ENCODE assay signal across 17 cellular contexts in the genomic region with DNA sequence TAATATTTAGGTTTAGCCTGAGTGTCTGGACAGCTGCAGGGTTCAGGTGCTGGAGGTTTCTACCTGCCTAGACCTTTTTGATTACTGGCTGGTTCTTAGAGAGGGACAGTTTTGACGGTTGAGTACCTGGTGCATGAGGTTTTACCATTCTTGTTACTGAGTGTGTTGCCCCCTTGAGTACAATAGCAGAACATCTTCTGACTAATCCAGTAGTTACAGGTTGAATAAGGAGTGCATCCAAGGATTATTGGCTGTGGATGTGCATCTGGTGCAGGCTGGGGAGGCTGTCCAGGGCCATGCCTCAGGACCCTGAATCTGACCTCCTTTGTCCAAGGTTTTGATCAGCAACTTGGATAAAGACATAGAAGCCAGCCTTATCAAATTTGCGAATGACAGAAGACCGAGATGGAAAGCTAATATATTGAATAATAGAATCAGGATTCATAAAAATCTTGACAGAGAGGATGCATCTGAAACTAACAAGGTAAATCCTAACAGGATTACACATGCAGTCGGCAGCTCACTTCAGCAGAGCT. TPM values are rescaled to one million over a fixed set of nuclear protein-coding genes. Genes with fewer than 3 reads are reported as not detected.
A peak's percentile ranks its signal among the peaks of the same experiment; 100 is the strongest.
DNase-seq lines count a peak whose midpoint lies in the region; ATAC-seq and TF ChIP-seq lines count a peak whose summit lies in the region.
"Had no signal": no experiment of that assay in that cellular context is flagged by ENCODE, and none has a peak within 500 bp of the region (broad histone marks: within the 10 kb centered on the region; RNA-seq: fewer than 3 reads in every experiment).

No MANE protein-coding gene starts in this region.

- H3K36me3 Mint-ChIP-seq in GM23338 (ENCODE audit: low read depth): peaks cover 7% of the 10 kb centered on the region; the same call in 2 of the 3 replicates
- H3K36me3 Mint-ChIP-seq in CD8-positive, alpha-beta memory T cell: peaks cover 0 to 2% (median 0%) of the 10 kb centered on the region in 3 donors
- no peaks in the 10 kb centered on the region for H3K36me3 Mint-ChIP-seq in naive thymus-derived CD8-positive, alpha-beta T cell

- H3K27ac Mint-ChIP-seq in GM23338: no peak overlapping the region
- no peak overlapping the region for H3K27ac Mint-ChIP-seq in CD8-positive, alpha-beta memory T cell
- no peak overlapping the region for H3K27ac Mint-ChIP-seq in naive thymus-derived CD8-positive, alpha-beta T cell

- H2AFZ ChIP-seq in GM23338: no peak overlapping the region

- ATAC-seq in GM23338 (peak; percentile 67; the same call in 2 of the 3 replicates), HG02623 (IDR thresholded peaks at IDR 0.05; ENCODE audit: unreplicated experiment) (no peak)
- ATAC-seq in naive thymus-derived CD8-positive, alpha-beta T cell: no peak
- ATAC-seq: left colon had no signal

- no peaks in the 10 kb centered on the region for H3K4me1 Mint-ChIP-seq in GM23338
- H3K4me1 Mint-ChIP-seq in CD8-positive, alpha-beta memory T cell: no peaks in the 10 kb centered on the region
- no peaks in the 10 kb centered on the region for H3K4me1 Mint-ChIP-seq in naive thymus-derived CD8-positive, alpha-beta T cell

- H4K20me1 ChIP-seq in GM23338 (replicated peaks; ENCODE audit: insufficient read depth): no peaks in the 10 kb centered on the region
- H4K20me1 ChIP-seq: BLaER1 treated with 17β-estradiol and CSF1 and Interleukin-3, amounts not matched to agents 10 nM and 100 nM had no signal

- H3K27me3 ChIP-seq in GM23338 (ENCODE audit: insufficient read depth): no peaks in the 10 kb centered on the region
- no peaks in the 10 kb centered on the region for H3K27me3 ChIP-seq in WERI-Rb-1 (ENCODE audit: insufficient read depth, low read depth, severe bottlenecking)
- no peaks in the 10 kb centered on the region for H3K27me3 ChIP-seq in CD8-positive, alpha-beta memory T cell (ENCODE audit: insufficient read depth, low read length, poor library complexity, severe bottlenecking)
- H3K27me3 ChIP-seq: ascending aorta; BLaER1 treated with 17β-estradiol and CSF1 and Interleukin-3, amounts not matched to agents 10 nM and 100 nM; upper lobe of left lung had no signal

- H3K4me3 Mint-ChIP-seq in GM23338: no peak overlapping the region
- no peak overlapping the region for H3K4me3 Mint-ChIP-seq in CD8-positive, alpha-beta memory T cell
- H3K4me3 Mint-ChIP-seq in naive thymus-derived CD8-positive, alpha-beta T cell: no peak overlapping the region

- POLR2A ChIA-PET in CD8-positive, alpha-beta memory T cell (lab: Charles Lee): no interaction called here
- POLR2A ChIA-PET in naive thymus-derived CD8-positive, alpha-beta T cell (lab: Charles Lee): no interaction called here

- no peaks in the 10 kb centered on the region for H3K79me2 ChIP-seq in GM23338 (replicated peaks; ENCODE audit: insufficient read depth)

- H3K27ac ChIP-seq in GM23338 (ENCODE audit: low read depth): no peak overlapping the region
- peak overlapping the region; percentile 80 for H3K27ac ChIP-seq in WERI-Rb-1
- H3K27ac ChIP-seq in CD8-positive, alpha-beta memory T cell (ENCODE audit: low read depth, low read length): no peak overlapping the region
- H3K27ac ChIP-seq: ascending aorta; BLaER1 treated with 17β-estradiol and CSF1 and Interleukin-3, amounts not matched to agents 10 nM and 100 nM; upper lobe of left lung had no signal

- H3K4me1 ChIP-seq in GM23338 (ENCODE audit: insufficient read depth): no peaks in the 10 kb centered on the region
- H3K4me1 ChIP-seq in CD8-positive, alpha-beta memory T cell (ENCODE audit: insufficient read depth, low read length): no peaks in the 10 kb centered on the region
- H3K4me1 ChIP-seq: ascending aorta; BLaER1 treated with 17β-estradiol and CSF1 and Interleukin-3, amounts not matched to agents 10 nM and 100 nM; upper lobe of left lung had no signal

- no peaks in the 10 kb centered on the region for H3F3A ChIP-seq in GM23338 (replicated peaks; ENCODE audit: low read depth)

- CTCF ChIA-PET in CD8-positive, alpha-beta memory T cell (lab: Charles Lee): no interaction called here

- no peak overlapping the region for H3K4me2 ChIP-seq in GM23338
- H3K4me2 ChIP-seq: BLaER1 treated with 17β-estradiol and CSF1 and Interleukin-3, amounts not matched to agents 10 nM and 100 nM had no signal

- TF ChIP-seq CTCF in AG09309 (IDR thresholded peaks at IDR 0.05; ENCODE audit: control insufficient read depth, insufficient read depth, low read depth, low read length, missing control alignments) (peak; percentile 41), GM23338 (conservative IDR thresholded peaks at IDR 0.05; ENCODE audit: low read depth in 2 of 2) (peak; percentile 31 to 55), WERI-Rb-1 (IDR thresholded peaks at IDR 0.05; ENCODE audit: low read depth, low read length) (peak; percentile 68)

- H3K9me2 ChIP-seq in GM23338 (ENCODE audit: insufficient read depth): no peaks in the 10 kb centered on the region

- DNase-seq in AG09309 (ENCODE audit: low read depth) (no peak), GM23338 (ENCODE audit: low spot score) (peak; percentile 30), WERI-Rb-1 (peak; percentile 70), iPS-NIHi11 (ENCODE audit: low spot score) (peak; percentile 51), C1 segment of cervical spinal cord (lab: John Stamatoyannopoulos, UW) (no peak)
- no peak for DNase-seq in CD8-positive, alpha-beta memory T cell
- no peak for DNase-seq in naive thymus-derived CD8-positive, alpha-beta T cell
- DNase-seq: activated CD8-positive, alpha-beta memory T cell treated with anti-CD3 and anti-CD28 coated beads for 24 hours; activated effector memory CD4-positive, alpha-beta T cell treated with anti-CD3 and anti-CD28 coated beads, Interleukin-2, amount 50 U/mL, for 16 hours; effector CD8-positive, alpha-beta T cell; glutamatergic neuron; left colon; NCI-H345; upper lobe of left lung had no signal

- H3K36me3 ChIP-seq in GM23338 (ENCODE audit: insufficient read depth) (no peaks in the 10 kb centered on the region), WERI-Rb-1 (no peaks in the 10 kb centered on the region)
- H3K36me3 ChIP-seq in CD8-positive, alpha-beta memory T cell (ENCODE audit: insufficient read depth, low read length): no peaks in the 10 kb centered on the region
- H3K36me3 ChIP-seq: ascending aorta; BLaER1 treated with 17β-estradiol and CSF1 and Interleukin-3, amounts not matched to agents 10 nM and 100 nM; upper lobe of left lung had no signal

- H3K27me3 Mint-ChIP-seq in GM23338 (ENCODE audit: insufficient read depth, low read depth, poor library complexity): peaks cover 5% of the 10 kb centered on the region
- peaks cover 2 to 7% of the 10 kb centered on the region in 2 donors for H3K27me3 Mint-ChIP-seq in CD8-positive, alpha-beta memory T cell
- peaks cover 2 to 19% (median 6%) of the 10 kb centered on the region in 5 donors for H3K27me3 Mint-ChIP-seq in naive thymus-derived CD8-positive, alpha-beta T cell

- H3K9me3 Mint-ChIP-seq in GM23338: peaks cover 15% of the 10 kb centered on the region
- H3K9me3 Mint-ChIP-seq in CD8-positive, alpha-beta memory T cell: peaks cover 0 to 8% (median 6%) of the 10 kb centered on the region in 5 donors
- peaks cover 0 to 14% (median 4%) of the 10 kb centered on the region in 9 donors for H3K9me3 Mint-ChIP-seq in naive thymus-derived CD8-positive, alpha-beta T cell

- H3K4me3 ChIP-seq in AG09309 (ENCODE audit: control insufficient read depth, low read depth, low read length): no peak overlapping the region
- H3K4me3 ChIP-seq in GM23338: no peak overlapping the region
- no peak overlapping the region for H3K4me3 ChIP-seq in WERI-Rb-1 (ENCODE audit: low read depth, low read length)
- H3K4me3 ChIP-seq in CD8-positive, alpha-beta memory T cell (ENCODE audit: low read length): no peak overlapping the region
- H3K4me3 ChIP-seq: ascending aorta; BLaER1 treated with 17β-estradiol and CSF1 and Interleukin-3, amounts not matched to agents 10 nM and 100 nM; upper lobe of left lung had no signal

- H3K9me3 ChIP-seq in WERI-Rb-1 (ENCODE audit: severe bottlenecking): no peaks in the 10 kb centered on the region
- H3K9me3 ChIP-seq in CD8-positive, alpha-beta memory T cell (ENCODE audit: low read length): no peaks in the 10 kb centered on the region
- H3K9me3 ChIP-seq: ascending aorta had no signal

TF ChIP-seq in GM23338, 12 proteins besides CTCF, POLR2A, EP300 and RAD21 (continues in another document):
- TF ChIP-seq CREB1 (CRISPR knock-in tag; IDR thresholded peaks at IDR 0.05; ENCODE audit: low read depth): no peak
- no peak for TF ChIP-seq ZNF114 (CRISPR knock-in tag; IDR thresholded peaks at IDR 0.05)
- TF ChIP-seq NANOG (IDR thresholded peaks at IDR 0.05; ENCODE audit: borderline replicate concordance): no peak
- TF ChIP-seq EZH2phosphoT487 (IDR thresholded peaks at IDR 0.05; ENCODE audit: unreplicated experiment): no peak
- TF ChIP-seq, protein P1, sequence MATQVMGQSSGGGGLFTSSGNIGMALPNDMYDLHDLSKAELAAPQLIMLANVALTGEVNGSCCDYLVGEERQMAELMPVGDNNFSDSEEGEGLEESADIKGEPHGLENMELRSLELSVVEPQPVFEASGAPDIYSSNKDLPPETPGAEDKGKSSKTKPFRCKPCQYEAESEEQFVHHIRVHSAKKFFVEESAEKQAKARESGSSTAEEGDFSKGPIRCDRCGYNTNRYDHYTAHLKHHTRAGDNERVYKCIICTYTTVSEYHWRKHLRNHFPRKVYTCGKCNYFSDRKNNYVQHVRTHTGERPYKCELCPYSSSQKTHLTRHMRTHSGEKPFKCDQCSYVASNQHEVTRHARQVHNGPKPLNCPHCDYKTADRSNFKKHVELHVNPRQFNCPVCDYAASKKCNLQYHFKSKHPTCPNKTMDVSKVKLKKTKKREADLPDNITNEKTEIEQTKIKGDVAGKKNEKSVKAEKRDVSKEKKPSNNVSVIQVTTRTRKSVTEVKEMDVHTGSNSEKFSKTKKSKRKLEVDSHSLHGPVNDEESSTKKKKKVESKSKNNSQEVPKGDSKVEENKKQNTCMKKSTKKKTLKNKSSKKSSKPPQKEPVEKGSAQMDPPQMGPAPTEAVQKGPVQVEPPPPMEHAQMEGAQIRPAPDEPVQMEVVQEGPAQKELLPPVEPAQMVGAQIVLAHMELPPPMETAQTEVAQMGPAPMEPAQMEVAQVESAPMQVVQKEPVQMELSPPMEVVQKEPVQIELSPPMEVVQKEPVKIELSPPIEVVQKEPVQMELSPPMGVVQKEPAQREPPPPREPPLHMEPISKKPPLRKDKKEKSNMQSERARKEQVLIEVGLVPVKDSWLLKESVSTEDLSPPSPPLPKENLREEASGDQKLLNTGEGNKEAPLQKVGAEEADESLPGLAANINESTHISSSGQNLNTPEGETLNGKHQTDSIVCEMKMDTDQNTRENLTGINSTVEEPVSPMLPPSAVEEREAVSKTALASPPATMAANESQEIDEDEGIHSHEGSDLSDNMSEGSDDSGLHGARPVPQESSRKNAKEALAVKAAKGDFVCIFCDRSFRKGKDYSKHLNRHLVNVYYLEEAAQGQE (IDR thresholded peaks at IDR 0.05; ENCODE audit: unreplicated experiment): no peak
- no peak for TF ChIP-seq EZH2 (IDR thresholded peaks at IDR 0.05; ENCODE audit: low read depth, unreplicated experiment)

RNA-seq across cellular contexts. Expression of gene PLPP4, which starts 23.1 kb away (rescaled TPM):
- 0.31 TPM in 1 of 2 replicates, not detected in the other for total RNA-seq in GM23338 (2014; rRNA removed; shearing (Covaris generic))
- polyA plus RNA-seq in GM23338 (2016; fragmentation: Nextera tagmentation; extraction: Ambion mirVana): 0.24 and 0.42 TPM in 2 replicates
- total RNA-seq in CD8-positive, alpha-beta memory T cell: not detected
- not detected for polyA plus RNA-seq in CD8-positive, alpha-beta memory T cell
- not detected for total RNA-seq in naive thymus-derived CD8-positive, alpha-beta T cell
- not detected for polyA plus RNA-seq in naive thymus-derived CD8-positive, alpha-beta T cell
- total RNA-seq: ascending aorta had no signal

Comparison
In these comparisons a context has a peak if more than half of its experiments do, and no peak if none do; other contexts are left out.
1. DNase-seq: peak in GM23338 (single experiment), WERI-Rb-1 (single experiment) and iPS-NIHi11 (single experiment); none in AG09309 (single experiment), C1 segment of cervical spinal cord (0 of 14), CD8-positive, alpha-beta memory T cell (0 of 5) and naive thymus-derived CD8-positive, alpha-beta T cell (0 of 10).
2. Peak in every context shown above with its lines, with median percentiles within 50 percentile points of each other: CTCF ChIP-seq.